In the genomic region with DNA sequence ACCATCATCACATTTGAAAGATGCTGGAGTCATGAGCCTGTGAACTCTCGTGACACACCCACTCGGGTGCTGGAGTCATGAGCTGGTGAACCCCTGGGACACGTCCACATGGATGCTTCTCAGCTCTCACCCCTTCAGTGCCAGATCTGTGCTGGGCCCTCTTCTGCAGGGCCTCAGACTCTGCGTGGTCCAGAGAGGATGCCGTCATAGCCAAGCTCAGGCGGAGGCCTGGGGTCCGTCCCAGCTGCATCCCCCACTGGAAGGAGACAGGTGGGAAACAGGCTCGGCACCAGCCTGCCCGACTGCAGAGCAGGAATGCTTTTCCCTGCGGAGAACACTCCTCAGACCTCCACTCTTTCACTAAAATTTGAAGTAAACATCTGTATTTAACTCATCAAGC, we compare ENCODE assay signal across 23 cellular contexts.
"Had no signal": no experiment of that assay in that cellular context is flagged by ENCODE, and none has a peak within 500 bp of the region (broad histone marks: within the 10 kb centered on the region; RNA-seq: fewer than 3 reads in every experiment).

No MANE protein-coding gene starts in this region.

- H3K4me1 ChIP-seq: left ventricle myocardium inferior, testis had no signal

- H3K9me3 ChIP-seq: esophagus muscularis mucosa, SK-N-SH, testis had no signal

- DNase-seq: activated CD4-positive, alpha-beta T cell treated with anti-CD3 and anti-CD28 coated beads, Interleukin-2, amount 10 ng/mL, durations not matched to agents 24 days and 14 days; activated CD8-positive, alpha-beta T cell treated with anti-CD3 and anti-CD28 coated beads, Interleukin-2, amount 10 ng/mL, durations not matched to agents 7 days and 5 days; activated naive CD4-positive, alpha-beta T cell; activated naive CD8-positive, alpha-beta T cell treated with anti-CD3 and anti-CD28 coated beads, Interleukin-2, amount 10 ng/mL, durations not matched to agents 7 days and 5 days; activated T-cell treated with anti-CD3 and anti-CD28 coated beads, Interleukin-2, amount 50 U/mL, for 1 hour; effector memory CD8-positive, alpha-beta T cell; hippocampal formation; left ventricle myocardium inferior; mammary epithelial cell; midbrain; SK-N-SH; stimulated activated CD4-positive, alpha-beta T cell treated with anti-CD3 and anti-CD28 coated beads, Interleukin-2, amount 100 ng/mL, for 48 hours; stimulated activated CD8-positive, alpha-beta memory T cell treated with anti-CD3 and anti-CD28 coated beads, Interleukin-4, amount 100 ng/mL, for 48 hours; stimulated activated naive CD4-positive, alpha-beta T cell; T-helper 2 cell; testis; trophoblast cell had no signal

- H3K27me3 ChIP-seq: cardiac muscle cell, testis had no signal

- H3K4me3 ChIP-seq: cardiac muscle cell, dorsolateral prefrontal cortex, esophagus muscularis mucosa, left ventricle myocardium inferior, testis had no signal

- FAIRE-seq: endothelial cell of umbilical vein, frontal cortex had no signal

- H3K4me2 ChIP-seq: SK-N-SH had no signal

- H3K36me3 ChIP-seq: cardiac muscle cell, esophagus muscularis mucosa, left ventricle myocardium inferior had no signal

- H3K9ac ChIP-seq: SK-N-SH had no signal

- ATAC-seq: activated CD4-positive, CD25-positive, alpha-beta regulatory T cell treated with anti-CD3 and anti-CD28 coated beads, Interleukin-2, amount 50 U/mL, for 24 hours; activated CD8-positive, alpha-beta T cell treated with anti-CD3 and anti-CD28 coated beads, Interleukin-2, amount 10 ng/mL, durations not matched to agents 7 days and 5 days; effector memory CD8-positive, alpha-beta T cell had no signal

- H3K27ac ChIP-seq: cardiac muscle cell, esophagus muscularis mucosa, left ventricle myocardium inferior, testis had no signal
